ENCODE assay signal across 9 cellular contexts in the genomic region with DNA sequence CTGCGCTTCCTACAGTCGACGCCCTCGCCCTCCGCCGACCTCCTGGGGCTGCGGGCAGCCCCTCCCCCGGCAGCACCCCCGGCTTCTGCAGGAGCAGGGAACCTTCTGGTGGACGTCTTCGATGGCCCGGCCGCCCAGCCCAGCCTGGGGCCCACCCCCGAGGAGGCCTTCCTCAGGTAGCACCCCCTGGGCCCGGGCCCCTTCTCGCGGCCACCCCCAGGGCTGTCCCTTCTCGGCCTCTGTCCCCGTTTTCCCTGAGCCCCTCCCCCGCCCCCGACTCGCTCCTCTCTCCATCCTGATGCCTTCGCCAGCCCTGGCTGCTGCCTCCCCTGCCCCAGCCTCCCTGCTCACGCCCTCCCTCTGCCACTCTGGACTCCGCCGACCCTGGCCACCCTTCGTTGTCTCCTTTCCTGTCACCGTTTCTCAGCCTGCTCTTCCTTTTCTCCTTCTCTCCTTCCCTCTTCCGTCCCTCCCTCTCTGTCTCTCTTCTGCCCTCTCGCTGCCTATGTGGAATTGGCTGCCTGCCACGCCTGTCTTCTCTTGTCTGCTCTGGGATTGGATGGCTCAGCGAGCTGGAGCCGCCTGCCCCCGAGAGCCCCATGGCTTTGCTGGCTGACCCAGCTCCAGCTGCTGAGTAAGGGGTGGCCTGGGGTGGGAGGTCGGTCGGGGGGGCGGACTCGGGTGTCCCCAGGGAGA. TPM values are rescaled to one million over a fixed set of nuclear protein-coding genes. Genes with fewer than 3 reads are reported as not detected.
DNase-seq lines count a peak whose midpoint lies in the region; ATAC-seq and TF ChIP-seq lines count a peak whose summit lies in the region.
"Had no signal": no experiment of that assay in that cellular context is flagged by ENCODE, and none has a peak within 500 bp of the region (broad histone marks: within the 10 kb centered on the region; RNA-seq: fewer than 3 reads in every experiment).

No MANE protein-coding gene starts in this region.

- H3K4me1 Mint-ChIP-seq in naive thymus-derived CD8-positive, alpha-beta T cell = peaks cover 0 to 4% (median 2%) of the 10 kb centered on the region in 4 donors

- CTCF ChIA-PET in Panc1 (lab: Charles Lee) = no interaction called here

- intact Hi-C loops in Panc1 (cut with micrococcal nuclease; ENCODE audit: unreplicated experiment) = no loop called here
- intact Hi-C loops in esophagus muscularis mucosa (cut with DNase I) = loop anchor here (5.0 kb wide), 1 partner anchor 35 kb away; a partner anchor contains a TSS

- H3K4me1 ChIP-seq in Panc1 (ENCODE audit: control insufficient read depth, insufficient read depth, low read length) = no peaks in the 10 kb centered on the region
- H3K4me1 ChIP-seq in esophagus muscularis mucosa = peaks cover 13 to 32% (median 22%) of the 10 kb centered on the region in 4 donors
- H3K4me1 ChIP-seq: HAP-1 had no signal

- POLR2A ChIA-PET in Panc1 (lab: Charles Lee) = no interaction called here
- POLR2A ChIA-PET in naive thymus-derived CD8-positive, alpha-beta T cell (lab: Charles Lee) = interaction anchor here (0.6 kb wide), 1 partner anchor 671 kb away, joined by 4 read pairs; no protein-coding TSS in a partner anchor

- ATAC-seq in Panc1 = 0 out of 2 replicates have a peak, but pooled peaks have one; percentile 23
- no peak for ATAC-seq in naive thymus-derived CD8-positive, alpha-beta T cell

- TF ChIP-seq CTCF in Panc1 (IDR thresholded peaks at IDR 0.05) = no peak
- TF ChIP-seq CTCF in esophagus muscularis mucosa (IDR thresholded peaks at IDR 0.05) = peak; percentile 35 to 58 (median 44)

- H3K9me3 ChIP-seq in Panc1 (ENCODE audit: control insufficient read depth, insufficient read depth, low read depth, low read length) (no peaks in the 10 kb centered on the region), esophagus muscularis mucosa (no peaks in the 10 kb centered on the region)
- H3K9me3 ChIP-seq: HAP-1 had no signal

- H3K27me3 ChIP-seq in Panc1 (ENCODE audit: control insufficient read depth, insufficient read depth, low read length) (no peaks in the 10 kb centered on the region), esophagus muscularis mucosa (no peaks in the 10 kb centered on the region)

- in situ Hi-C loops in Panc1 (cut with HindIII; ENCODE audit: low pct_unique_long_range_greater_than_20kb, low sequenced_read_pairs) = no loop called here

- no peak overlapping the region for H3K4me3 ChIP-seq in Panc1 (ENCODE audit: low read depth in 2 of 2, low read length in 2 of 2)
- peak overlapping the region; percentile 43 to 58 (median 52) for H3K4me3 ChIP-seq in esophagus muscularis mucosa
- H3K4me3 ChIP-seq: HAP-1 had no signal

- peak; percentile 38 for DNase-seq in EL
- no peak for DNase-seq in Panc1 (ENCODE audit: low read depth, low spot score)
- DNase-seq in esophagus muscularis mucosa (ENCODE audit: extremely low spot score) = peak; percentile 96
- DNase-seq in middle frontal gyrus (ENCODE audit: extremely low spot score, low spot score) = peak; percentile 90
- no peak for DNase-seq in naive thymus-derived CD8-positive, alpha-beta T cell
- no peak for DNase-seq in COLO829 (ENCODE audit: low spot score)
- no peak for DNase-seq in GDM1 (lab: John Stamatoyannopoulos, UW)
- DNase-seq in NCI-H345 (lab: John Stamatoyannopoulos, UW) = no peak

- H3K27ac ChIP-seq in Panc1 (ENCODE audit: low read length) (no peak overlapping the region), esophagus muscularis mucosa (replicated peaks in 1 of 4) (peak overlapping the region; percentile 61 to 76 (median 70))

- H3K9me3 Mint-ChIP-seq in naive thymus-derived CD8-positive, alpha-beta T cell = no peaks in the 10 kb centered on the region

- 44% methylated on average over 21 of the region's 38 CpGs for WGBS in esophagus muscularis mucosa

- TF ChIP-seq POLR2A in esophagus muscularis mucosa (IDR thresholded peaks at IDR 0.05; ENCODE audit: low read depth) = no peak

- peak overlapping the region in 1 of 10 donors; percentile 17 for H3K27ac Mint-ChIP-seq in naive thymus-derived CD8-positive, alpha-beta T cell

- H3K36me3 Mint-ChIP-seq in naive thymus-derived CD8-positive, alpha-beta T cell = peaks cover 0 to 54% (median 8%) of the 10 kb centered on the region in 3 donors

- H3K4me3 Mint-ChIP-seq in naive thymus-derived CD8-positive, alpha-beta T cell = no peak overlapping the region

- BruUV-seq in Panc1 (replicated peaks; lab: Mats Ljungman, UMichigan) = no TSS peak

- no peaks in the 10 kb centered on the region for H3K27me3 Mint-ChIP-seq in naive thymus-derived CD8-positive, alpha-beta T cell

- H3K36me3 ChIP-seq in Panc1 (ENCODE audit: control insufficient read depth, insufficient read depth, low read length) = no peaks in the 10 kb centered on the region
- peaks cover 49 to 97% (median 94%) of the 10 kb centered on the region in 4 donors for H3K36me3 ChIP-seq in esophagus muscularis mucosa

- no peak for TF ChIP-seq EP300 in esophagus muscularis mucosa (IDR thresholded peaks at IDR 0.05)

RNA-seq across cellular contexts. Expression of a gene that starts 11.0 kb away (rescaled TPM):
- 13.9 TPM for total RNA-seq in Panc1 (2021; ENCODE audit: unreplicated experiment)
- polyA plus RNA-seq in Panc1 (2012; ENCODE audit: insufficient read length) = 19.6 TPM
- 10 to 100 TPM; 14.1 to 38.0 (median 23.4) TPM for total RNA-seq in esophagus muscularis mucosa
- total RNA-seq in naive thymus-derived CD8-positive, alpha-beta T cell = 10 to 100 TPM; 23.0 to 28.8 TPM
- 1 to 10 TPM; 5.4 to 7.5 (median 7.0) TPM for polyA plus RNA-seq in naive thymus-derived CD8-positive, alpha-beta T cell

RNA-seq across cellular contexts. Expression of a gene that starts 16.0 kb away (rescaled TPM):
- total RNA-seq in Panc1 (2021; ENCODE audit: unreplicated experiment) (52.4 TPM), esophagus muscularis mucosa (10 to 100 TPM; 22.5 to 36.0 (median 34.1) TPM)
- polyA plus RNA-seq in Panc1 (2012; ENCODE audit: insufficient read length) = 55.5 TPM
- total RNA-seq in naive thymus-derived CD8-positive, alpha-beta T cell = 10 to 100 TPM; 39.8 to 43.2 TPM
- polyA plus RNA-seq in naive thymus-derived CD8-positive, alpha-beta T cell = 10 to 100 TPM in 2 of 3 donors, 1 to 10 TPM in 1; 7.5 to 19.2 (median 13.1) TPM

RNA-seq across cellular contexts. Expression of a gene that starts 35.3 kb away (rescaled TPM):
- total RNA-seq in Panc1 (2021; ENCODE audit: unreplicated experiment) (72.1 TPM), esophagus muscularis mucosa (100 to 1,000 TPM in 1 of 4 donors, 10 to 100 TPM in 3; 56.9 to 114 (median 87.8) TPM)
- 83.8 TPM for polyA plus RNA-seq in Panc1 (2012; ENCODE audit: insufficient read length)
- total RNA-seq in naive thymus-derived CD8-positive, alpha-beta T cell = 10 to 100 TPM; 56.1 to 57.8 TPM
- 1 to 10 TPM; 4.5 to 6.5 (median 4.9) TPM for polyA plus RNA-seq in naive thymus-derived CD8-positive, alpha-beta T cell

RNA-seq across cellular contexts. Expression of a gene that starts 39.0 kb away (rescaled TPM):
- total RNA-seq in Panc1 (2021; ENCODE audit: unreplicated experiment) (not detected), esophagus muscularis mucosa (under 1 TPM in 1 of 4 donors, not detected in 3; 0.57 TPM)
- not detected for polyA plus RNA-seq in Panc1 (2012; ENCODE audit: insufficient read length)
- total RNA-seq in naive thymus-derived CD8-positive, alpha-beta T cell = 1 to 10 TPM; 3.5 to 4.8 TPM
- 1 to 10 TPM in 1 of 3 donors, under 1 TPM in 2; 0.17 to 1.2 (median 0.40) TPM for polyA plus RNA-seq in naive thymus-derived CD8-positive, alpha-beta T cell

RNA-seq across cellular contexts. Expression of a gene that starts 48.8 kb away (rescaled TPM):
- total RNA-seq in Panc1 (2021; ENCODE audit: unreplicated experiment) = 114 TPM
- 273 TPM for polyA plus RNA-seq in Panc1 (2012; ENCODE audit: insufficient read length)
- 100 to 1,000 TPM in 1 of 4 donors, 10 to 100 TPM in 3; 60.5 to 102 (median 84.4) TPM for total RNA-seq in esophagus muscularis mucosa
- 100 to 1,000 TPM; 178 to 186 TPM for total RNA-seq in naive thymus-derived CD8-positive, alpha-beta T cell
- 10 to 100 TPM; 42.9 to 67.4 (median 50.9) TPM for polyA plus RNA-seq in naive thymus-derived CD8-positive, alpha-beta T cell

Comparison
In these comparisons a context has a peak if more than half of its experiments do, and no peak if none do; other contexts are left out.
1. DNase-seq: peak in EL (single experiment), esophagus muscularis mucosa (single experiment) and middle frontal gyrus (single experiment); none in Panc1 (single experiment), naive thymus-derived CD8-positive, alpha-beta T cell (0 of 10), COLO829 (single experiment), GDM1 (single experiment) and NCI-H345 (single experiment).
2. H3K4me3 ChIP-seq: peak in esophagus muscularis mucosa (4 of 4); none in Panc1 (0 of 2).